ENCODE assay signal across 11 cellular contexts in the genomic region with DNA sequence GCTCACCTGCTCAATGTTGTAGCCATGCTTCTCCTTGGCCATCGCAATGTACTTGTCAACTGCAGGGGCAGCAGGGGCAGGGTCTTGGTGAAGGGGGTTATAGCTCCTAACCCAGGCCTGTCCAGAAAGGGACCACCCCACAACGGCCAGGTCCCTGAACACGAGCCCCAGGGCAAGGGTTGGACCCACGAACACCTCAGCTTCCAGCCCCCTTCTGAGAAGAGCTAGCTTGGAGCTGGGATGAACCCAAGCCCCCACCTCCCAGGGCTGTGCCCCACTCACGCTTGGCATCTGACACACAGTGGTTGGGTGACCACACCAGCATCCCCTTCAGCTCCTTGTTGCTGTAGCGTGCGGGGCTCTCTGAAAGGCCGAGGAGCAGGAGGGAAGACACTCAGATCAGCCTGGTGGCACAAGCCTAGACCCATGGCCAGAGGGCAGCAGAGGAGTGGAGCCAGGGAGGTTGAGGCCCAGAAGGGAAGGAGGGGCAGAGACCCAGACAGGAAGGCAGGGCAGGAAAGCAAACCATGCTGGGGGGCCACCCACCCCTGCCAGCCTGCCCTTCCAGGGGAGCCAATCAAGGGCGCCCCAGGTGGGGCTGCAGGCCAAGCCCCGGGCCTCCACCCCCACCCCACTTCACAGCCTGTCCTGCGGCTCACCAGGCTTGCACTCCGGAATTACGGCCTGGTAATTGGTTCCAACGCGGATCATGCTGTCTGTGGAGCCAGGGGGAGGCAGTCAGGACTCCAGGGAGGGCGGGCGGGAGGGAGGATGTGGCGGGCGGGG. TPM values are rescaled to one million over a fixed set of nuclear protein-coding genes. Genes with fewer than 3 reads are reported as not detected.
DNase-seq lines count a peak whose midpoint lies in the region; ATAC-seq and TF ChIP-seq lines count a peak whose summit lies in the region.
"Had no signal": no experiment of that assay in that cellular context is flagged by ENCODE, and none has a peak within 500 bp of the region (broad histone marks: within the 10 kb centered on the region; RNA-seq: fewer than 3 reads in every experiment).

No MANE protein-coding gene starts in this region.

- H3K79me2 ChIP-seq in Loucy (ENCODE audit: insufficient read depth, low read length), result no peaks in the 10 kb centered on the region

- no peaks in the 10 kb centered on the region for H3K9me3 Mint-ChIP-seq in T-helper 1 cell treated with Interleukin-12 subunit alpha and Interleukin-12 subunit beta and Interleukin-4 antibody, amounts not matched to agents 30 μg/mL and 1 μg/mL, for 36 hours
- no peaks in the 10 kb centered on the region for H3K9me3 Mint-ChIP-seq in endodermal cell
- H3K9me3 Mint-ChIP-seq: stimulated activated naive CD8-positive, alpha-beta T cell treated with anti-CD3 and anti-CD28 coated beads, Interleukin-15, amount 100 ng/mL, for 72 hours had no signal

- H3K27ac ChIP-seq in endodermal cell (ENCODE audit: low read depth, low read length), result no peak overlapping the region
- H3K27ac ChIP-seq in neuronal stem cell (replicated peaks; ENCODE audit: low read length), result no peak overlapping the region

- H3K4ac ChIP-seq in neuronal stem cell (ENCODE audit: low read length), result no peak overlapping the region

- H3K27ac Mint-ChIP-seq in T-helper 1 cell treated with Interleukin-12 subunit alpha and Interleukin-12 subunit beta and Interleukin-4 antibody, amounts not matched to agents 30 μg/mL and 1 μg/mL, for 36 hours, result no peak overlapping the region
- H3K27ac Mint-ChIP-seq in endodermal cell, result no peak overlapping the region

- no peak overlapping the region for H2AFZ ChIP-seq in Loucy (ENCODE audit: low read length)
- H2AFZ ChIP-seq in neuronal stem cell (ENCODE audit: low read length), result no peak overlapping the region

- H3K14ac ChIP-seq in neuronal stem cell (ENCODE audit: low read length), result peak overlapping the region; percentile 82

- H4K20me1 ChIP-seq in Loucy (ENCODE audit: insufficient read depth, low read length, poor library complexity, severe bottlenecking), result no peaks in the 10 kb centered on the region

- 53 to 100% methylated on average over 2 to 18 of the region's 19 CpGs for WGBS in endodermal cell (ENCODE audit: insufficient coverage in 1 of 2, insufficient read length in 1 of 2), 2 experiments
- no CpG with 5 or more reads among the region's 19 CpGs for WGBS in neuronal stem cell (ENCODE audit: extremely low coverage in 2 of 2, insufficient read length in 2 of 2, insufficient replicate concordance in 1 of 2), 2 donors

- H3K27me3 ChIP-seq in Loucy (ENCODE audit: insufficient read depth, low read length, poor library complexity, severe bottlenecking), result no peaks in the 10 kb centered on the region
- H3K27me3 ChIP-seq in endodermal cell (ENCODE audit: control insufficient read depth, insufficient read depth, low read length, poor library complexity, severe bottlenecking), result no peaks in the 10 kb centered on the region
- H3K27me3 ChIP-seq in neuronal stem cell (ENCODE audit: control insufficient read depth in 3 of 3, insufficient read depth in 3 of 3, low read depth in 1 of 3, low read length in 3 of 3), result no peaks in the 10 kb centered on the region

- H2BK5ac ChIP-seq in neuronal stem cell (ENCODE audit: low read length), result peak overlapping the region; percentile 99

- H3K4me1 ChIP-seq in Loucy (ENCODE audit: insufficient read depth, low read length, poor library complexity, severe bottlenecking) (peaks cover 16% of the 10 kb centered on the region), endodermal cell (ENCODE audit: control insufficient read depth, insufficient read depth, low read length) (peaks cover 7% of the 10 kb centered on the region), neuronal stem cell (ENCODE audit: control insufficient read depth in 2 of 2, insufficient read depth in 1 of 2, low read depth in 1 of 2, low read length in 2 of 2) (peaks cover 35 to 36% of the 10 kb centered on the region in 2 donors)

- H3K9me2 ChIP-seq in Loucy (replicated peaks; ENCODE audit: low read depth, low read length), result no peaks in the 10 kb centered on the region

- no peak for ATAC-seq in GM19467 (IDR thresholded peaks at IDR 0.05; ENCODE audit: unreplicated experiment)
- ATAC-seq: stimulated activated naive CD8-positive, alpha-beta T cell treated with anti-CD3 and anti-CD28 coated beads, Interleukin-15, amount 100 ng/mL, for 72 hours had no signal

- peaks cover 14% of the 10 kb centered on the region for H3K27me3 Mint-ChIP-seq in T-helper 1 cell treated with Interleukin-12 subunit alpha and Interleukin-12 subunit beta and Interleukin-4 antibody, amounts not matched to agents 30 μg/mL and 1 μg/mL, for 36 hours (ENCODE audit: low read depth)
- H3K27me3 Mint-ChIP-seq in endodermal cell (ENCODE audit: insufficient read depth), result no peaks in the 10 kb centered on the region

- peak overlapping the region; percentile 24 for H3K4me2 ChIP-seq in Loucy (ENCODE audit: low read depth, low read length, poor library complexity, severe bottlenecking)
- H3K4me2 ChIP-seq in neuronal stem cell (ENCODE audit: insufficient read depth, low read length, poor library complexity, severe bottlenecking), result peak overlapping the region; percentile 82

- H3K36me3 ChIP-seq in Loucy (ENCODE audit: insufficient read depth, low read length), result no peaks in the 10 kb centered on the region
- peaks cover 5% of the 10 kb centered on the region for H3K36me3 ChIP-seq in endodermal cell (ENCODE audit: control insufficient read depth, insufficient read depth, low read length)
- H3K36me3 ChIP-seq in neuronal stem cell (replicated peaks in 1 of 2; ENCODE audit: control insufficient read depth in 2 of 2, insufficient read depth in 2 of 2, low read length in 2 of 2), result peaks cover 24 to 42% of the 10 kb centered on the region in 2 donors

- H3K23ac ChIP-seq in neuronal stem cell (ENCODE audit: low read depth, low read length, poor library complexity), result peak overlapping the region; percentile 96

- peaks cover 7% of the 10 kb centered on the region for H3K4me1 Mint-ChIP-seq in T-helper 1 cell treated with Interleukin-12 subunit alpha and Interleukin-12 subunit beta and Interleukin-4 antibody, amounts not matched to agents 30 μg/mL and 1 μg/mL, for 36 hours (ENCODE audit: low read depth)
- peaks cover 17% of the 10 kb centered on the region for H3K4me1 Mint-ChIP-seq in endodermal cell

- peak overlapping the region; percentile 72 for H4K8ac ChIP-seq in neuronal stem cell (ENCODE audit: low read depth, low read length)

- peak overlapping the region; percentile 99 for H2AK5ac ChIP-seq in neuronal stem cell (ENCODE audit: low read depth, low read length)

- H3K79me1 ChIP-seq in neuronal stem cell (ENCODE audit: low read depth, low read length), result peaks cover 22% of the 10 kb centered on the region

- H4K91ac ChIP-seq in neuronal stem cell (ENCODE audit: low read depth, low read length, poor library complexity), result no peak overlapping the region

- TF ChIP-seq CTCF in Loucy (conservative IDR thresholded peaks at IDR 0.05; ENCODE audit: low read length), result no peak
- no peak for TF ChIP-seq CTCF in endodermal cell (conservative IDR thresholded peaks at IDR 0.05)

- H3K9ac ChIP-seq in Loucy (ENCODE audit: low read depth, low read length, poor library complexity, severe bottlenecking) (no peak overlapping the region), endodermal cell (ENCODE audit: extremely low read depth, low read length, poor library complexity, severe bottlenecking) (no peak overlapping the region), neuronal stem cell (ENCODE audit: low read depth, low read length, poor library complexity) (peak overlapping the region; percentile 96)

- peaks cover 5% of the 10 kb centered on the region for H3K36me3 Mint-ChIP-seq in T-helper 1 cell treated with Interleukin-12 subunit alpha and Interleukin-12 subunit beta and Interleukin-4 antibody, amounts not matched to agents 30 μg/mL and 1 μg/mL, for 36 hours (ENCODE audit: low read depth)
- peaks cover 19% of the 10 kb centered on the region for H3K36me3 Mint-ChIP-seq in endodermal cell (ENCODE audit: low read depth)

- H3K9me3 ChIP-seq in Loucy (ENCODE audit: insufficient read depth, low read depth, low read length), result no peaks in the 10 kb centered on the region
- no peaks in the 10 kb centered on the region for H3K9me3 ChIP-seq in endodermal cell (ENCODE audit: control insufficient read depth, low read length)
- H3K9me3 ChIP-seq in neuronal stem cell (replicated peaks in 1 of 2; ENCODE audit: control insufficient read depth in 2 of 2, insufficient read depth in 1 of 2, low read depth in 1 of 2, low read length in 2 of 2), result no peaks in the 10 kb centered on the region

- no peak overlapping the region for H3K4me3 ChIP-seq in Loucy (ENCODE audit: low read length, poor library complexity, severe bottlenecking)
- peak overlapping the region; percentile 89 for H3K4me3 ChIP-seq in endodermal cell (ENCODE audit: low read length)
- peak overlapping the region; percentile 66 to 74 for H3K4me3 ChIP-seq in neuronal stem cell (ENCODE audit: low read length in 2 of 2)

- H3F3A ChIP-seq in Loucy (ENCODE audit: low read depth), result no peaks in the 10 kb centered on the region

- peak overlapping the region; percentile 42 for H3K4me3 Mint-ChIP-seq in T-helper 1 cell treated with Interleukin-12 subunit alpha and Interleukin-12 subunit beta and Interleukin-4 antibody, amounts not matched to agents 30 μg/mL and 1 μg/mL, for 36 hours
- H3K4me3 Mint-ChIP-seq in endodermal cell, result peak overlapping the region; percentile 80

- peak overlapping the region; percentile 64 for H3K18ac ChIP-seq in neuronal stem cell (ENCODE audit: low read length)

- H2BK12ac ChIP-seq in neuronal stem cell (ENCODE audit: low read length), result peak overlapping the region; percentile 2

- H2BK15ac ChIP-seq in neuronal stem cell (ENCODE audit: low read length), result peak overlapping the region; percentile 78

- DNase-seq in T-helper 1 cell, result no peak
- DNase-seq in endodermal cell, result peak; percentile 72
- no peak for DNase-seq in neuronal stem cell (ENCODE audit: low spot score)
- DNase-seq in occipital lobe (lab: John Stamatoyannopoulos, UW), result no peak
- no peak for DNase-seq in epidermal melanocyte (ENCODE audit: insufficient read length, low spot score)
- DNase-seq: activated CD4-positive, alpha-beta T cell treated with anti-CD3 and anti-CD28 coated beads for 4 hours; NCI-H345; stimulated activated naive CD8-positive, alpha-beta T cell treated with anti-CD3 and anti-CD28 coated beads, Interleukin-15, amount 100 ng/mL, for 72 hours had no signal

- no peak overlapping the region for H2BK120ac ChIP-seq in neuronal stem cell (ENCODE audit: low read depth, low read length)

RNA-seq across cellular contexts. Expression of gene RCOR2, which starts 1.9 kb away (rescaled TPM):
- total RNA-seq in endodermal cell, result 10 to 100 TPM; 45.0 to 51.4 TPM
- polyA plus RNA-seq in endodermal cell (2013, experiment 1 of 2), result 111 TPM
- polyA plus RNA-seq in endodermal cell (2013, experiment 2 of 2), result 95.2 TPM
- 74.6 TPM for polyA plus RNA-seq in neuronal stem cell (2013, experiment 1 of 2)
- polyA plus RNA-seq in neuronal stem cell (2013, experiment 2 of 2), result 74.3 TPM
- 9.5 TPM for total RNA-seq in occipital lobe

RNA-seq across cellular contexts. Expression of gene NAA40, which starts 23.7 kb away (rescaled TPM):
- total RNA-seq in endodermal cell (10 to 100 TPM; 47.2 to 53.5 TPM), occipital lobe (9.8 TPM)
- 34.7 TPM for polyA plus RNA-seq in endodermal cell (2013, experiment 1 of 2)
- 34.0 TPM for polyA plus RNA-seq in endodermal cell (2013, experiment 2 of 2)
- 15.2 TPM for polyA plus RNA-seq in neuronal stem cell (2013, experiment 1 of 2)
- 15.8 TPM for polyA plus RNA-seq in neuronal stem cell (2013, experiment 2 of 2)

RNA-seq across cellular contexts. Expression of gene COX8A, which starts 59.3 kb away (rescaled TPM):
- total RNA-seq in endodermal cell (100 to 1,000 TPM; 258 to 298 TPM), occipital lobe (190 TPM)
- polyA plus RNA-seq in endodermal cell (2013, experiment 1 of 2), result 420 TPM
- 373 TPM for polyA plus RNA-seq in endodermal cell (2013, experiment 2 of 2)
- polyA plus RNA-seq in neuronal stem cell (2013, experiment 1 of 2), result 465 TPM
- polyA plus RNA-seq in neuronal stem cell (2013, experiment 2 of 2), result 460 TPM
